Comparison of ENCODE assay signal across 8 cellular contexts in the genomic region with DNA sequence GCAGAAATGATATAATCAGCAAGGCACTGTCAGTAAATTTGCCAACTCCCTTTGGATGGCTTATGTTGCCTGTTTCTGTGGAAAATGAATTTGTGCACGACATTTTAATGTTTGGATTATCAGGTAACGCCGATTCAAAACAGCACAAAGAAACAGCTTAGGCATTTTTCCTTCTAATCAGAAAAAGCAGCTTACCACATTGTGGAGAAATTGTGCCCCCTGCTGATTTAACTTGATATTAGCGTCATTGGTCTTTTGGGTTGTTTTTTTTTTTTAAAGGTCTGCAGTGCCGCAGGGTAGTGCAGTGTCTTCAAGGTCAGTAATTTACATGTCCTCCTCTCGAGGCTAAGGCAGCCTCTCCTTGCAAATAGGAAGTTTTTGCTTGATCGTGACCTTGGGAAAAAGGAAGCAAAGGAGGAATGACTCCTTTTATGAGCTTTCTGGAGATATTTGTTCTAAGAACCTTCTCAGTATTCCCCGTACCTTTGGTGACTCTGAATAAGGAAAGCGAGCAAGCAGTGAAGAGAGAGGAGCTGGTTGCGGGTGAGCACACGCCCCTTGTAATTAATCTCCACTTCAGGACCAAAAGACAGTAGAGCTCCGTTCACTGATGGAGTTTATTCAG.
DNase-seq lines count a peak whose midpoint lies in the region; ATAC-seq and TF ChIP-seq lines count a peak whose summit lies in the region.

No MANE protein-coding gene starts in this region.

- H3K27ac ChIP-seq in 22Rv1: no peak overlapping the region

- no peaks in the 10 kb centered on the region for H3K9me3 Mint-ChIP-seq in activated CD4-positive, alpha-beta T cell treated with anti-CD3 and anti-CD28 coated beads, Interleukin-2, amount 10 ng/mL, durations not matched to agents 24 days and 14 days
- H3K9me3 Mint-ChIP-seq in progenitor cell of endocrine pancreas (ENCODE audit: low read depth): no peaks in the 10 kb centered on the region

- TF ChIP-seq POLR2A in GM18505 (IDR thresholded peaks at IDR 0.05; ENCODE audit: borderline replicate concordance, extremely low read depth, insufficient read depth, insufficient read length): no peak

- peaks cover 10% of the 10 kb centered on the region for H3K4me1 Mint-ChIP-seq in activated CD4-positive, alpha-beta T cell treated with anti-CD3 and anti-CD28 coated beads, Interleukin-2, amount 10 ng/mL, durations not matched to agents 24 days and 14 days
- peaks cover 16% of the 10 kb centered on the region for H3K4me1 Mint-ChIP-seq in progenitor cell of endocrine pancreas (ENCODE audit: low read depth)

- ATAC-seq in HG03378 (IDR thresholded peaks at IDR 0.05; ENCODE audit: unreplicated experiment) (peak; percentile 43), GM18505 (IDR thresholded peaks at IDR 0.05; ENCODE audit: unreplicated experiment) (no peak)

- H3K4me3 Mint-ChIP-seq in activated CD4-positive, alpha-beta T cell treated with anti-CD3 and anti-CD28 coated beads, Interleukin-2, amount 10 ng/mL, durations not matched to agents 24 days and 14 days: no peak overlapping the region
- H3K4me3 Mint-ChIP-seq in progenitor cell of endocrine pancreas (ENCODE audit: low read depth): peak overlapping the region; percentile 37

- no peak overlapping the region for H3K27ac Mint-ChIP-seq in activated CD4-positive, alpha-beta T cell treated with anti-CD3 and anti-CD28 coated beads, Interleukin-2, amount 10 ng/mL, durations not matched to agents 24 days and 14 days
- no peak overlapping the region for H3K27ac Mint-ChIP-seq in progenitor cell of endocrine pancreas

- no peaks in the 10 kb centered on the region for H3K36me3 Mint-ChIP-seq in activated CD4-positive, alpha-beta T cell treated with anti-CD3 and anti-CD28 coated beads, Interleukin-2, amount 10 ng/mL, durations not matched to agents 24 days and 14 days (ENCODE audit: low read depth)
- H3K36me3 Mint-ChIP-seq in progenitor cell of endocrine pancreas (ENCODE audit: insufficient read depth): no peaks in the 10 kb centered on the region

- intact Hi-C loops in activated CD4-positive, alpha-beta T cell treated with anti-CD3 and anti-CD28 coated beads, Interleukin-2, amount 10 ng/mL, durations not matched to agents 24 days and 14 days (cut with micrococcal nuclease): loop anchor here (1.0 to 5.0 kb wide), 3 partner anchors 90 to 296 kb away; no protein-coding TSS in a partner anchor

- TF ChIP-seq CTCF in 22Rv1 (IDR thresholded peaks at IDR 0.05): peak; percentile 83
- TF ChIP-seq CTCF in progenitor cell of endocrine pancreas (IDR thresholded peaks at IDR 0.05; ENCODE audit: unreplicated experiment): peak; percentile 76

- DNase-seq in GDM1 (lab: John Stamatoyannopoulos, UW) (peak; percentile 8), NCI-H345 (lab: John Stamatoyannopoulos, UW) (peak; percentile 83), germinal center (ENCODE audit: low spot score) (peak; percentile 54), progenitor cell of endocrine pancreas (ENCODE audit: low spot score, unreplicated experiment) (peak; percentile 28)
- DNase-seq in activated CD4-positive, alpha-beta T cell treated with anti-CD3 and anti-CD28 coated beads, Interleukin-2, amount 10 ng/mL, durations not matched to agents 24 days and 14 days: peak; percentile 86

- peaks cover 9% of the 10 kb centered on the region for H3K27me3 Mint-ChIP-seq in activated CD4-positive, alpha-beta T cell treated with anti-CD3 and anti-CD28 coated beads, Interleukin-2, amount 10 ng/mL, durations not matched to agents 24 days and 14 days
- peaks cover under 1% of the 10 kb centered on the region for H3K27me3 Mint-ChIP-seq in progenitor cell of endocrine pancreas

Comparison
In these comparisons a context has a peak if more than half of its experiments do, and no peak if none do; other contexts are left out.
1. DNase-seq: peak in every context shown above with its lines; median percentile 86 in activated CD4-positive, alpha-beta T cell treated with anti-CD3 and anti-CD28 coated beads, Interleukin-2, amount 10 ng/mL, durations not matched to agents 24 days and 14 days; 83 in NCI-H345; 54 in germinal center; 28 in progenitor cell of endocrine pancreas; 8 in GDM1.